32 cellular contexts compared by ENCODE assay signal in genomic region chr7:8831386-8831785, GRCh38.
DNase-seq lines count a peak whose midpoint lies in the region; ATAC-seq and TF ChIP-seq lines count a peak whose summit lies in the region.
"Had no signal": no experiment of that assay in that cellular context is flagged by ENCODE, and none has a peak within 500 bp of the region (broad histone marks: within the 10 kb centered on the region; RNA-seq: fewer than 3 reads in every experiment).

No MANE protein-coding gene starts in this region.

- no peak overlapping the region for H3K4me3 ChIP-seq in astrocyte of the spinal cord (ENCODE audit: low read depth, low read length)
- H3K4me3 ChIP-seq: A549, ascending aorta, esophagus squamous epithelium, HAP-1, hepatocyte, pancreas, SJCRH30, spleen, testis, uterus had no signal

- H3K27ac Mint-ChIP-seq in activated naive CD4-positive, alpha-beta T cell treated with anti-CD3 and anti-CD28 coated beads, Interleukin-2, amount 50 U/mL, for 72 hours: no peak overlapping the region
- H3K27ac Mint-ChIP-seq: activated naive CD8-positive, alpha-beta T cell treated with anti-CD3 and anti-CD28 coated beads, Interleukin-2, amount 10 ng/mL, durations not matched to agents 7 days and 5 days; activated T-cell treated with anti-CD3 and anti-CD28 coated beads, Interleukin-2, amount 50 U/mL, for 24 hours; B cell; CD8-positive, alpha-beta memory T cell had no signal

- in situ Hi-C loops in ACHN (cut with HindIII; ENCODE audit: low pct_ligation_motif_present, low pct_unique_long_range_greater_than_20kb, low sequenced_read_pairs): no loop called here
- in situ Hi-C loops in astrocyte of the spinal cord (cut with HindIII; ENCODE audit: low sequenced_read_pairs): no loop called here

- no peaks in the 10 kb centered on the region for H3K36me3 Mint-ChIP-seq in activated naive CD4-positive, alpha-beta T cell treated with anti-CD3 and anti-CD28 coated beads, Interleukin-2, amount 50 U/mL, for 72 hours
- H3K36me3 Mint-ChIP-seq: activated naive CD8-positive, alpha-beta T cell treated with anti-CD3 and anti-CD28 coated beads, Interleukin-2, amount 10 ng/mL, durations not matched to agents 7 days and 5 days; CD8-positive, alpha-beta memory T cell had no signal

- intact Hi-C loops in head of caudate nucleus (cut with DNase I): no loop called here

- no peak for TF ChIP-seq CTCF in astrocyte of the spinal cord (IDR thresholded peaks at IDR 0.05; ENCODE audit: low read depth, low read length)

- peaks cover 6 to 13% of the 10 kb centered on the region in 2 donors for H3K9me3 Mint-ChIP-seq in activated naive CD4-positive, alpha-beta T cell treated with anti-CD3 and anti-CD28 coated beads, Interleukin-2, amount 50 U/mL, for 72 hours

- peak; percentile 49 for DNase-seq in ACHN
- DNase-seq in LHCN-M2 (ENCODE audit: low read depth): peak; percentile 8
- DNase-seq in astrocyte of the spinal cord (ENCODE audit: low read depth, low spot score): peak; percentile 56
- DNase-seq in kidney tubule cell (ENCODE audit: low spot score): peak; percentile 16
- no peak for DNase-seq in head of caudate nucleus
- DNase-seq in activated naive CD4-positive, alpha-beta T cell treated with anti-CD3 and anti-CD28 coated beads, Interleukin-2, amount 50 U/mL, for 72 hours (ENCODE audit: low spot score in 2 of 2): no peak
- DNase-seq: activated effector memory CD4-positive, alpha-beta T cell treated with anti-CD3 and anti-CD28 coated beads, Interleukin-2, amount 50 U/mL, for 16 hours; activated naive CD8-positive, alpha-beta T cell treated with anti-CD3 and anti-CD28 coated beads, Interleukin-2, amount 10 ng/mL, durations not matched to agents 7 days and 5 days; activated T-cell treated with anti-CD3 and anti-CD28 coated beads, Interleukin-2, amount 50 U/mL, for 24 hours; CD8-positive, alpha-beta memory T cell; esophagus squamous epithelium; left colon; NCI-H1048; NCI-H1694; NCI-H774; pancreas; right cardiac atrium; RPMI8226; spleen; stimulated activated CD4-positive, alpha-beta T cell treated with anti-CD3 and anti-CD28 coated beads, Interleukin-2, amount 100 ng/mL, for 24 hours; stimulated activated naive CD8-positive, alpha-beta T cell treated with anti-CD3 and anti-CD28 coated beads, Interleukin-15, Interleukin-2, amounts not matched to agents 100 U/mL and 50 U/mL, for 24 hours; T-helper 1 cell; testis; uterus had no signal

- ATAC-seq in GM18511 (IDR thresholded peaks at IDR 0.05; ENCODE audit: unreplicated experiment): no peak
- ATAC-seq in activated naive CD4-positive, alpha-beta T cell treated with anti-CD3 and anti-CD28 coated beads, Interleukin-2, amount 50 U/mL, for 72 hours: no peak
- no peak for ATAC-seq in GM18907 (IDR thresholded peaks at IDR 0.05; ENCODE audit: unreplicated experiment)
- ATAC-seq: A549; left colon; pancreas; right cardiac atrium; stimulated activated naive CD8-positive, alpha-beta T cell treated with anti-CD3 and anti-CD28 coated beads, Interleukin-15, Interleukin-2, amounts not matched to agents 100 U/mL and 50 U/mL, for 24 hours had no signal

Comparison
In these comparisons a context has a peak if more than half of its experiments do, and no peak if none do; other contexts are left out.
1. DNase-seq: peak in ACHN (single experiment), LHCN-M2 (single experiment), astrocyte of the spinal cord (single experiment) and kidney tubule cell (single experiment); none in head of caudate nucleus (0 of 42) and activated naive CD4-positive, alpha-beta T cell treated with anti-CD3 and anti-CD28 coated beads, Interleukin-2, amount 50 U/mL, for 72 hours (0 of 2).